In genomic region chr7:6652446-6653011, GRCh38 we compare ENCODE assay signal across 17 cellular contexts.
"Had no signal": no experiment of that assay in that cellular context is flagged by ENCODE, and none has a peak within 500 bp of the region (broad histone marks: within the 10 kb centered on the region; RNA-seq: fewer than 3 reads in every experiment).

No MANE protein-coding gene starts in this region.

- H3K27me3 Mint-ChIP-seq: activated B cell treated with CpG ODN at 0.5 μM for 24 hours; activated CD4-positive, alpha-beta T cell treated with anti-CD3 and anti-CD28 coated beads, Interleukin-2, amount 10 ng/mL, durations not matched to agents 24 days and 14 days; activated naive CD8-positive, alpha-beta T cell treated with anti-CD3 and anti-CD28 coated beads for 36 hours; natural killer cell treated with Interleukin-12 subunit alpha and Interleukin-12 subunit beta and Interleukin-15 and Interleukin-18, amount 100 ng/mL, for 72 hours; stimulated activated naive CD8-positive, alpha-beta T cell treated with anti-CD3 and anti-CD28 coated beads, Interleukin-15, Interleukin-2, amounts not matched to agents 100 ng/mL and 50 ng/mL, for 24 hours had no signal

- H3K4me1 Mint-ChIP-seq: activated B cell treated with CpG ODN at 0.5 μM for 24 hours; activated CD4-positive, alpha-beta T cell treated with anti-CD3 and anti-CD28 coated beads, Interleukin-2, amount 10 ng/mL, durations not matched to agents 24 days and 14 days; activated naive CD8-positive, alpha-beta T cell treated with anti-CD3 and anti-CD28 coated beads for 36 hours had no signal

- H3K27ac ChIP-seq: breast epithelium, dorsolateral prefrontal cortex, esophagus muscularis mucosa had no signal

- FAIRE-seq: endometrium had no signal

- H3K4me1 ChIP-seq: breast epithelium, esophagus muscularis mucosa had no signal

- H3K4me3 Mint-ChIP-seq: activated B cell treated with CpG ODN at 0.5 μM for 24 hours; activated CD4-positive, alpha-beta T cell treated with anti-CD3 and anti-CD28 coated beads, Interleukin-2, amount 10 ng/mL, durations not matched to agents 24 days and 14 days; activated naive CD8-positive, alpha-beta T cell treated with anti-CD3 and anti-CD28 coated beads for 36 hours; natural killer cell treated with Interleukin-12 subunit alpha and Interleukin-12 subunit beta and Interleukin-15 and Interleukin-18, amount 100 ng/mL, for 72 hours; stimulated activated naive CD8-positive, alpha-beta T cell treated with anti-CD3 and anti-CD28 coated beads, Interleukin-15, Interleukin-2, amounts not matched to agents 100 ng/mL and 50 ng/mL, for 24 hours; T-helper 1 cell treated with Interleukin-12 subunit alpha and Interleukin-12 subunit beta and Interleukin-4 antibody, amounts not matched to agents 30 μg/mL and 1 μg/mL, for 36 hours had no signal

- H3K9me3 Mint-ChIP-seq: activated B cell treated with CpG ODN at 0.5 μM for 24 hours; natural killer cell treated with Interleukin-12 subunit alpha and Interleukin-12 subunit beta and Interleukin-15 and Interleukin-18, amount 100 ng/mL, for 72 hours; stimulated activated naive CD8-positive, alpha-beta T cell treated with anti-CD3 and anti-CD28 coated beads, Interleukin-15, Interleukin-2, amounts not matched to agents 100 ng/mL and 50 ng/mL, for 24 hours had no signal

- H3K4me3 ChIP-seq: breast epithelium, dorsolateral prefrontal cortex, esophagus muscularis mucosa had no signal

- DNase-seq: activated CD4-positive, alpha-beta T cell treated with anti-CD3 and anti-CD28 coated beads, Interleukin-2, amount 10 ng/mL, durations not matched to agents 24 days and 14 days; activated CD8-positive, alpha-beta memory T cell treated with anti-CD3 and anti-CD28 coated beads for 24 hours; activated gamma-delta T cell treated with Interleukin-2 at 50 U/mL for 16 hours; activated naive CD8-positive, alpha-beta T cell treated with anti-CD3 and anti-CD28 coated beads for 36 hours; hypothalamus; left cardiac atrium; occipital lobe; stimulated activated CD4-positive, alpha-beta T cell treated with anti-CD3 and anti-CD28 coated beads, Interleukin-4, amount 100 ng/mL, for 1 hour; stimulated activated CD8-positive, alpha-beta memory T cell treated with anti-CD3 and anti-CD28 coated beads, Interleukin-4, amount 100 ng/mL, for 48 hours had no signal

- H3K27ac Mint-ChIP-seq: activated B cell treated with CpG ODN at 0.5 μM for 24 hours; activated CD4-positive, alpha-beta T cell treated with anti-CD3 and anti-CD28 coated beads, Interleukin-2, amount 10 ng/mL, durations not matched to agents 24 days and 14 days; activated naive CD8-positive, alpha-beta T cell treated with anti-CD3 and anti-CD28 coated beads for 36 hours; natural killer cell treated with Interleukin-12 subunit alpha and Interleukin-12 subunit beta and Interleukin-15 and Interleukin-18, amount 100 ng/mL, for 72 hours; stimulated activated naive CD8-positive, alpha-beta T cell treated with anti-CD3 and anti-CD28 coated beads, Interleukin-15, Interleukin-2, amounts not matched to agents 100 ng/mL and 50 ng/mL, for 24 hours; T-helper 1 cell treated with Interleukin-12 subunit alpha and Interleukin-12 subunit beta and Interleukin-4 antibody, amounts not matched to agents 30 μg/mL and 1 μg/mL, for 36 hours had no signal

- H3K27me3 ChIP-seq: breast epithelium, dorsolateral prefrontal cortex, esophagus muscularis mucosa had no signal
